ENCODE assay signal across 29 cellular contexts in the genomic region with DNA sequence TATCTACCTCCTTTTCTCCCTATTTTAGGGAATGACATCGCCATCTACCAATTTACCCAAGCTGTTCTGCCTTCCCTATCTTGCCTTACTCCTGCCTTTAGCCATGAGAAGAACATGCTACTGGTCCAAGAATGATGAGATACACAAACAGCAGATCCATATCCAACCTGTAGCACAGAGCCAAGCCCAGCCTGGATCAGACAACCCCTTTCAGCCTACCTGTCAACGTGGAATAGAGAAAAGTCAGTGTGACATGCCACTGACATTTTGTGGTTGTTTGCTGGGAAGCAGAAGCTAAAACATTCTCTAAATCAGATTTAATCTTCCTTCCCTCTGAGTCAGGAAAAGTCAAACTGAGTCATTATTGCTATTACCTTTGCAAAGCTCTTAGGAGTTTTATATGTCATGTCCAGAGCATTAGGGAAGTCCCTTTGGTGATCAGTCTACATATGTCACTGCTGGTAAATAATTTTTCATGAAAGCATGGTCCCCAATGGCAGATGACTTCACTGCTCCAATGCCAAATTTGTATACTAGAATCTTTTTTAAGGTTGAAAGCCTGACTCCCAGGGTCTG.
"Had no signal": no experiment of that assay in that cellular context is flagged by ENCODE, and none has a peak within 500 bp of the region (broad histone marks: within the 10 kb centered on the region; RNA-seq: fewer than 3 reads in every experiment).

No MANE protein-coding gene starts in this region.

- DNase-seq: activated B cell treated with CpG ODN at 0.5 μM for 24 hours; activated CD4-positive, alpha-beta T cell treated with anti-CD3 and anti-CD28 coated beads, Interleukin-2, amount 50 U/mL, for 1 hour; activated CD8-positive, alpha-beta memory T cell treated with anti-CD3 and anti-CD28 coated beads, Interleukin-2, amount 10 ng/mL, durations not matched to agents 7 days and 5 days; activated CD8-positive, alpha-beta T cell treated with anti-CD3 and anti-CD28 coated beads for 36 hours; activated effector memory CD4-positive, alpha-beta T cell treated with Interleukin-2 at 50 U/mL for 16 hours; activated naive CD4-positive, alpha-beta T cell treated with anti-CD3 and anti-CD28 coated beads for 36 hours; activated naive CD8-positive, alpha-beta T cell treated with anti-CD3 and anti-CD28 coated beads, Interleukin-2, amount 10 ng/mL, durations not matched to agents 7 days and 5 days; activated T-cell treated with anti-CD3 and anti-CD28 coated beads, Interleukin-2, amount 50 U/mL, for 48 hours; amniotic stem cell; brain microvascular endothelial cell; central memory CD4-positive, alpha-beta T cell; esophagus squamous epithelium; foreskin melanocyte; heart right ventricle; kidney glomerular epithelial cell; left lung; lower lobe of right lung; mesendoderm; mucosa of descending colon; stimulated activated CD4-positive, alpha-beta T cell treated with anti-CD3 and anti-CD28 coated beads, Interleukin-15, amount 100 ng/mL, for 24 hours; stimulated activated CD4-positive, alpha-beta T cell treated with anti-CD3 and anti-CD28 coated beads, Interleukin-2, amount 100 ng/mL, for 24 hours; stimulated activated naive CD4-positive, alpha-beta T cell; T-helper 2 cell had no signal

- H3K4me1 ChIP-seq: esophagus squamous epithelium, heart right ventricle, left lung, lower lobe of right lung, right atrium auricular region, tibial nerve had no signal

- H3K36me3 ChIP-seq: brain microvascular endothelial cell, esophagus squamous epithelium, heart right ventricle, left lung, lower lobe of right lung, right atrium auricular region, suprapubic skin, tibial nerve had no signal

- H3K4me3 ChIP-seq: esophagus squamous epithelium, heart right ventricle, left lung, lower lobe of right lung, mucosa of descending colon, right atrium auricular region, suprapubic skin, tibial nerve had no signal

- H3K27me3 ChIP-seq: brain microvascular endothelial cell, esophagus squamous epithelium, heart right ventricle, left lung, right atrium auricular region, suprapubic skin, tibial nerve had no signal

- FAIRE-seq: astrocyte, endothelial cell of umbilical vein had no signal

- ATAC-seq: activated CD8-positive, alpha-beta memory T cell treated with anti-CD3 and anti-CD28 coated beads, Interleukin-2, amount 10 ng/mL, durations not matched to agents 7 days and 5 days; activated CD8-positive, alpha-beta T cell treated with anti-CD3 and anti-CD28 coated beads for 36 hours; heart right ventricle; left lung; lower lobe of right lung; mucosa of descending colon; natural killer cell treated with Interleukin-12 subunit alpha and Interleukin-12 subunit beta and Interleukin-15 and Interleukin-18, amount 100 ng/mL, for 72 hours had no signal

- H3K27ac ChIP-seq: brain microvascular endothelial cell, heart right ventricle, left lung, lower lobe of right lung, right atrium auricular region, suprapubic skin, tibial nerve had no signal

- H3K9me3 ChIP-seq: esophagus squamous epithelium, heart right ventricle, left lung, lower lobe of right lung, mucosa of descending colon, right atrium auricular region, suprapubic skin, tibial nerve had no signal
